In the genomic region with DNA sequence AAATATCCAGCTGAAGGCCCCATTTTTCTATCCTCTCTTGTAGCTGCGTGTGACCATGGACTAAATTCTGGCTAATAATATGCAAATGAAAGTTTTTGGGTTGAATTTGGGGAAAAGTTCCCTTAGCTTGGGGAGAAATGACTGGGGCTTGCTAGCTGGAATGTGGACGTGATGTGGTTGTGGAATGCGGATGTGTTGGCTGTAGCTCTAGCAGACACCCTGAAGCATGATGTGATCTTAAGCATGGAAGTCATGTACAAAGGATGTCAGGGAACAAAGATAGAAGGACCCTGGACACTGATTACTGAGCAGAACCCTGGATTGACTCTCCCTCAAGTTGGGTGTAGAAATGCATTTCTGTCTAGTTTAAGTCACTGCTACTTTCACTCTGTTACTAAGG, we compare ENCODE assay signal across 21 cellular contexts. TPM values are rescaled to one million over a fixed set of nuclear protein-coding genes. Genes with fewer than 3 reads are reported as not detected.
DNase-seq lines count a peak whose midpoint lies in the region; ATAC-seq and TF ChIP-seq lines count a peak whose summit lies in the region.
"Had no signal": no experiment of that assay in that cellular context is flagged by ENCODE, and none has a peak within 500 bp of the region (broad histone marks: within the 10 kb centered on the region; RNA-seq: fewer than 3 reads in every experiment).

No MANE protein-coding gene starts in this region.

- DNase-seq in EH (ENCODE audit: low read depth) (peak; percentile 3), PC-9 (no peak), epithelial cell of prostate (ENCODE audit: low read depth, low spot score) (no peak), ACHN (no peak), ascending aorta (ENCODE audit: low spot score in 2 of 2) (no peak)
- DNase-seq: Caco-2; CD4-positive, alpha-beta memory T cell; DMS 273 treated with DMSO at 0.1 percent for 48 hours; DND-41; NCI-H1092 treated with DMSO at 0.1 percent for 48 hours; NCI-H2029 treated with DMSO at 0.1 percent for 48 hours; NCI-H524 treated with DMSO at 0.1 percent for 48 hours; NCI-H82; Peyer's patch; SJCRH30 had no signal

- H3K36me3 ChIP-seq in PC-9 (ENCODE audit: low read depth), result no peaks in the 10 kb centered on the region
- H3K36me3 ChIP-seq in ascending aorta, result no peaks in the 10 kb centered on the region
- H3K36me3 ChIP-seq: BLaER1 treated with 17β-estradiol and CSF1 and Interleukin-3, amounts not matched to agents 10 nM and 100 nM; HAP-1; Peyer's patch; SJCRH30 had no signal

- intact Hi-C loops in PC-9 (cut with micrococcal nuclease; ENCODE audit: unreplicated experiment) (no loop called here), ascending aorta (cut with DNase I) (no loop called here)

- no peak overlapping the region for H3K4me2 ChIP-seq in PC-9
- H3K4me2 ChIP-seq: KMS-11 had no signal

- H3K27me3 Mint-ChIP-seq in nephron (ENCODE audit: low read depth), result no peaks in the 10 kb centered on the region

- H2AFZ ChIP-seq in PC-9, result no peak overlapping the region

- H3K27ac ChIP-seq in PC-9 (peak overlapping the region; percentile 71; the same call in 1 of the 2 replicates), epithelial cell of prostate (peak overlapping the region; percentile 80), ascending aorta (no peak overlapping the region)
- H3K27ac ChIP-seq: BLaER1 treated with 17β-estradiol and CSF1 and Interleukin-3, amounts not matched to agents 10 nM and 100 nM; KMS-11; Peyer's patch; SJCRH30 had no signal

- no peaks in the 10 kb centered on the region for H3K27me3 ChIP-seq in PC-9 (ENCODE audit: insufficient read depth, low read depth)
- H3K27me3 ChIP-seq in ascending aorta, result no peaks in the 10 kb centered on the region
- H3K27me3 ChIP-seq: BLaER1 treated with 17β-estradiol and CSF1 and Interleukin-3, amounts not matched to agents 10 nM and 100 nM; Peyer's patch; SJCRH30 had no signal

- in situ Hi-C loops in ACHN (cut with HindIII; ENCODE audit: low pct_ligation_motif_present, low pct_unique_long_range_greater_than_20kb, low sequenced_read_pairs), result no loop called here

- H3K4me3 ChIP-seq in PC-9, result no peak overlapping the region
- H3K4me3 ChIP-seq in ascending aorta, result no peak overlapping the region
- H3K4me3 ChIP-seq: BLaER1 treated with 17β-estradiol and CSF1 and Interleukin-3, amounts not matched to agents 10 nM and 100 nM; HAP-1; Peyer's patch; SJCRH30 had no signal

- peaks cover 37% of the 10 kb centered on the region for H3F3A ChIP-seq in PC-9 (ENCODE audit: insufficient read depth, low read depth)

- no peak overlapping the region for H3K4me3 Mint-ChIP-seq in nephron
- H3K4me3 Mint-ChIP-seq: CD4-positive, alpha-beta memory T cell had no signal

- H3K4me1 ChIP-seq in PC-9 (replicated peaks; ENCODE audit: insufficient read depth) (peaks cover 38% of the 10 kb centered on the region), ascending aorta (peaks cover 0 to 8% of the 10 kb centered on the region in 2 donors)
- H3K4me1 ChIP-seq: Caco-2, HAP-1, Peyer's patch had no signal

- no peak for ATAC-seq in GM18498 (IDR thresholded peaks at IDR 0.05; ENCODE audit: unreplicated experiment)

- H3K27ac Mint-ChIP-seq in nephron, result peak overlapping the region in 2 of 3 experiments; percentile 60 to 87
- H3K27ac Mint-ChIP-seq: CD4-positive, alpha-beta memory T cell had no signal

- no TSS peak for BruUV-seq in PC-9 (replicated peaks; lab: Mats Ljungman, UMichigan)

- POLR2A ChIA-PET in PC-9 (lab: Charles Lee; ENCODE audit: unreplicated experiment), result no interaction called here

- H3K9me2 ChIP-seq in PC-9 (ENCODE audit: insufficient read depth), result no peaks in the 10 kb centered on the region

- H3K4me1 Mint-ChIP-seq in nephron, result peaks cover 26% of the 10 kb centered on the region

- H3K9me3 ChIP-seq in PC-9 (ENCODE audit: insufficient read depth, low read depth), result no peaks in the 10 kb centered on the region
- no peaks in the 10 kb centered on the region for H3K9me3 ChIP-seq in ascending aorta
- H3K9me3 ChIP-seq: BLaER1 treated with 17β-estradiol and CSF1 and Interleukin-3, amounts not matched to agents 10 nM and 100 nM; Caco-2; HAP-1; Peyer's patch; SJCRH30 had no signal

- no peaks in the 10 kb centered on the region for H4K20me1 ChIP-seq in PC-9 (ENCODE audit: insufficient read depth)
- H4K20me1 ChIP-seq: BLaER1 treated with 17β-estradiol and CSF1 and Interleukin-3, amounts not matched to agents 10 nM and 100 nM had no signal

- no peaks in the 10 kb centered on the region for H3K79me2 ChIP-seq in PC-9 (ENCODE audit: low read depth)

- H3K9me3 Mint-ChIP-seq in nephron, result no peaks in the 10 kb centered on the region
- H3K9me3 Mint-ChIP-seq: CD4-positive, alpha-beta memory T cell had no signal

- no peak for TF ChIP-seq CTCF in PC-9 (conservative IDR thresholded peaks at IDR 0.05)
- no peak for TF ChIP-seq CTCF in nephron (IDR thresholded peaks at IDR 0.05; ENCODE audit: unreplicated experiment in 3 of 3)
- no peak for TF ChIP-seq CTCF in ascending aorta (IDR thresholded peaks at IDR 0.05)

- CTCF ChIA-PET in PC-9 (lab: Charles Lee), result no interaction called here

- no peaks in the 10 kb centered on the region for H3K36me3 Mint-ChIP-seq in nephron (ENCODE audit: low read depth)
- H3K36me3 Mint-ChIP-seq: CD4-positive, alpha-beta memory T cell had no signal

RNA-seq across cellular contexts. Expression of a gene that starts 25.4 kb away (rescaled TPM):
- total RNA-seq in PC-9 (2021), result 19.5 and 32.5 TPM in 2 replicates
- not detected for total RNA-seq in ascending aorta
- total RNA-seq: CD4-positive, alpha-beta memory T cell; G401; Peyer's patch; SJCRH30 had no signal

Comparison
In these comparisons a context has a peak if more than half of its experiments do, and no peak if none do; other contexts are left out.
1. H3K27ac ChIP-seq: peak in PC-9 (single experiment) and epithelial cell of prostate (single experiment); none in ascending aorta (0 of 2).
2. RNA of a gene that starts 25.4 kb away (total RNA-seq): 19.5 to 32.5 TPM in PC-9; not detected in ascending aorta (single experiment); every median in the first group is over 10 times any median in the second.